In genomic region chr14:87992720-87993484, GRCh38 we compare ENCODE assay signal across 8 cellular contexts. TPM values are rescaled to one million over a fixed set of nuclear protein-coding genes. Genes with fewer than 3 reads are reported as not detected.
A peak's percentile ranks its signal among the peaks of the same experiment; 100 is the strongest.
DNase-seq lines count a peak whose midpoint lies in the region; ATAC-seq and TF ChIP-seq lines count a peak whose summit lies in the region.

GALC (minus strand) TSS chr14:87993182; CDS start chr14:87993164, 18 bp downstream.

- peaks cover 12 to 62% (median 46%) of the 10 kb centered on the region in 6 donors for H3K4me1 ChIP-seq in spleen

- H3K27ac ChIP-seq in spleen: peak within 1 kb of the TSS; percentile 92 to 99 (median 98)

- in situ Hi-C loops in KBM-7 (cut with MboI; ENCODE audit: low pct_unique_long_range_greater_than_20kb, low sequenced_read_pairs): no loop called here

- H3K9me3 ChIP-seq in spleen: no peaks in the 10 kb centered on the region

- 1% methylated on average over 41 to 79 of the region's 79 CpGs for WGBS in spleen, 5 donors

- no peaks in the 10 kb centered on the region for H3K27me3 ChIP-seq in spleen (replicated peaks in 1 of 7)

- TF ChIP-seq POLR2A in GM18505 (IDR thresholded peaks at IDR 0.05; ENCODE audit: borderline replicate concordance, extremely low read depth, insufficient read depth, insufficient read length): peak; percentile 79
- TF ChIP-seq POLR2A in spleen (IDR thresholded peaks at IDR 0.05): peak in 1 of 3 donors; percentile 23

- intact Hi-C loops in spleen (cut with DNase I; ENCODE audit: low total_unique reads): no loop called here

- DNase-seq in NCI-H2171 (lab: John Stamatoyannopoulos, UW): peak; percentile 90
- peak; percentile 96 for DNase-seq in central memory CD4-positive, alpha-beta T cell
- DNase-seq in iPS-NIHi7 (ENCODE audit: extremely low spot score): peak; percentile 90
- peak; percentile 100 for DNase-seq in spleen
- DNase-seq in KBM-7: no peak

- peak in 3 of 11 experiments; percentile 8 to 30 (median 13) for TF ChIP-seq CTCF in spleen (IDR thresholded peaks at IDR 0.05 in 8 of 11, conservative IDR thresholded peaks at IDR 0.05 in 3 of 11)

- H3K36me3 ChIP-seq in spleen: no peaks in the 10 kb centered on the region

- peak; percentile 90 for ATAC-seq in GM18505 (IDR thresholded peaks at IDR 0.05; ENCODE audit: unreplicated experiment)
- peak; percentile 87 for ATAC-seq in HG02973 (IDR thresholded peaks at IDR 0.05; ENCODE audit: unreplicated experiment)
- peak; percentile 89 for ATAC-seq in activated CD4-positive, CD25-positive, alpha-beta regulatory T cell treated with anti-CD3 and anti-CD28 coated beads, Interleukin-2, amount 50 U/mL, for 24 hours

- H3K4me3 ChIP-seq in spleen: peak within 1 kb of the TSS; percentile 64 to 88 (median 72)

RNA-seq across cellular contexts. Expression of gene GALC, which starts in this region (rescaled TPM):
- 10 to 100 TPM; 26.9 to 61.7 (median 42.4) TPM for total RNA-seq in spleen
- 1 to 10 TPM; 3.8 to 7.2 (median 5.9) TPM for polyA plus RNA-seq in spleen
